ENCODE assay signal across 9 cellular contexts in the genomic region with DNA sequence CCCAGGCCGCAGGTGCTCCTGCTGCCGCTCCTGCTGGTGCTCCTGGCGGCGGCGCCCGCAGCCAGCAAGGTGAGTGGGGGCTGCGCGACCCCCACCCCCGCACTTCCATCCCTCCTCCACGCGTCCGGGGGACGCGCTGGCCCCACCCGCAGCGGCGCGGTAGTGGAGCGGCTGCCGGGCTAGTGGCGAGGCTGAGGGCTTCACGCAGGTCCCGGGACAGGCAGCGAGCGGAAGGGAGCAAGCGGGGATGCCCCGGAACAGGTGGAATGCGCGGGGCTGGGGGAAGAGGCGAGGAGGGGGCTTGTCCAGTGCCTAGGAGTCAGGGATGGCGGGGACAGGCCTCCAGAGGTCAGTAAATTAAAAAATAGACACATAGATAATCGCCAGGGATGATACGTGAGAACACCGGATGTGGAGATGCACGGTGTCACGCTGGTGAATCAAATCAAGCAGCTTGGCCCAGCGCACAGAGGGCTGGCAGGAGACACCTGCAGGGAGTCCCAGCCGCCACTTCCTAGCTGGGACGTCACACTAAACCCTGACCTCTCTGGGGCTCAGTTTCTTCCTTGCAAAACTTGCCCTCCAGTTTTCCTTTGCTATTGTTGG. TPM values are rescaled to one million over a fixed set of nuclear protein-coding genes. Genes with fewer than 3 reads are reported as not detected.
DNase-seq lines count a peak whose midpoint lies in the region; TF ChIP-seq lines count a peak whose summit lies in the region.
"Had no signal": no experiment of that assay in that cellular context is flagged by ENCODE, and none has a peak within 500 bp of the region (broad histone marks: within the 10 kb centered on the region; RNA-seq: fewer than 3 reads in every experiment).

No MANE protein-coding gene starts in this region.

- DNase-seq in activated CD4-positive, alpha-beta T cell treated with anti-CD3 and anti-CD28 coated beads for 48 hours, result peak; percentile 44
- no peak for DNase-seq in activated CD4-positive, alpha-beta T cell treated with anti-CD3 and anti-CD28 coated beads for 1 hour
- peak; percentile 62 for DNase-seq in H7
- DNase-seq in MG63, result no peak
- DNase-seq in colonic mucosa, result peak; percentile 29
- no peak for DNase-seq in NK-92 treated with Interleukin-12 subunit alpha and Interleukin-12 subunit beta, amount 100 ng/mL, for 24 hours (lab: John Stamatoyannopoulos, UW)
- DNase-seq in SKM-1 (lab: John Stamatoyannopoulos, UW; ENCODE audit: unreplicated experiment), result no peak

- H3K9me3 ChIP-seq in MG63 (no peaks in the 10 kb centered on the region), colonic mucosa (no peaks in the 10 kb centered on the region), mononuclear cell (ENCODE audit: low read depth, low read length) (no peaks in the 10 kb centered on the region)

- H3K4me3 ChIP-seq in H7 (ENCODE audit: insufficient read depth, low read depth, low read length) (peak overlapping the region; percentile 56), MG63 (peak overlapping the region; percentile 49), colonic mucosa (peak overlapping the region; percentile 44), mononuclear cell (ENCODE audit: low read length) (peak overlapping the region; percentile 3)

- H3K27me3 ChIP-seq in H7 (ENCODE audit: control insufficient read depth, insufficient read depth, low read length), result peaks cover 31% of the 10 kb centered on the region
- peaks cover 21% of the 10 kb centered on the region for H3K27me3 ChIP-seq in MG63
- H3K27me3 ChIP-seq in colonic mucosa, result peaks cover 5% of the 10 kb centered on the region
- peaks cover 63% of the 10 kb centered on the region for H3K27me3 ChIP-seq in mononuclear cell (ENCODE audit: insufficient read depth, low read length)

- no peaks in the 10 kb centered on the region for H3K36me3 ChIP-seq in H7 (replicated peaks; ENCODE audit: control insufficient read depth, insufficient read depth, low read length)
- no peaks in the 10 kb centered on the region for H3K36me3 ChIP-seq in MG63
- H3K36me3 ChIP-seq in colonic mucosa, result no peaks in the 10 kb centered on the region

- peak overlapping the region in 1 of 2 donors; percentile 65 for H3K9ac ChIP-seq in colonic mucosa (ENCODE audit: low read depth in 2 of 2, low read length in 2 of 2)

- no peak for TF ChIP-seq CTCF in colonic mucosa (IDR thresholded peaks at IDR 0.05)

- no peak overlapping the region for H3K27ac ChIP-seq in colonic mucosa

- H3K4me1 ChIP-seq in colonic mucosa, result no peaks in the 10 kb centered on the region
- H3K4me1 ChIP-seq in mononuclear cell (ENCODE audit: insufficient read depth, low read length), result peaks cover 4% of the 10 kb centered on the region

- intact Hi-C loops in colonic mucosa (cut with DNase I), result no loop called here

RNA-seq across cellular contexts. Expression of gene COL4A3, which starts 0.4 kb away (rescaled TPM):
- total RNA-seq in H7 (2014; rRNA removed; shearing (Covaris generic)), result 0.07 and 0.67 TPM in 2 replicates
- total RNA-seq in MG63 (2014; rRNA removed; shearing (Covaris generic); ENCODE audit: low replicate concordance), result 0.20 TPM in 1 of 2 replicates, not detected in the other
- total RNA-seq in colonic mucosa (under 1 TPM; 0.30 to 0.42 TPM), mononuclear cell (2.4 TPM)
- total RNA-seq: dermis microvascular lymphatic vessel endothelial cell had no signal

RNA-seq across cellular contexts. Expression of gene COL4A4, which starts 0.8 kb away (rescaled TPM):
- 0.42 and 0.67 TPM in 2 replicates for total RNA-seq in H7 (2014; rRNA removed; shearing (Covaris generic))
- 0.36 TPM in 1 of 2 replicates, not detected in the other for total RNA-seq in MG63 (2014; rRNA removed; shearing (Covaris generic); ENCODE audit: low replicate concordance)
- total RNA-seq in colonic mucosa, result under 1 TPM; 0.40 to 0.93 TPM
- 0.21 TPM for total RNA-seq in mononuclear cell
- total RNA-seq: dermis microvascular lymphatic vessel endothelial cell had no signal

Comparison
In these comparisons a context has a peak if more than half of its experiments do, and no peak if none do; other contexts are left out.
1. DNase-seq: peak in activated CD4-positive, alpha-beta T cell treated with anti-CD3 and anti-CD28 coated beads for 48 hours (single experiment), H7 (single experiment) and colonic mucosa (single experiment); none in activated CD4-positive, alpha-beta T cell treated with anti-CD3 and anti-CD28 coated beads for 1 hour (single experiment), MG63 (single experiment), NK-92 treated with Interleukin-12 subunit alpha and Interleukin-12 subunit beta, amount 100 ng/mL, for 24 hours (single experiment) and SKM-1 (single experiment).
2. H3K4me3 ChIP-seq: peak in every context shown above with its lines; median percentile 56 in H7; 49 in MG63; 44 in colonic mucosa; 3 in mononuclear cell.